ENCODE assay signal across 3 cellular contexts in the genomic region with DNA sequence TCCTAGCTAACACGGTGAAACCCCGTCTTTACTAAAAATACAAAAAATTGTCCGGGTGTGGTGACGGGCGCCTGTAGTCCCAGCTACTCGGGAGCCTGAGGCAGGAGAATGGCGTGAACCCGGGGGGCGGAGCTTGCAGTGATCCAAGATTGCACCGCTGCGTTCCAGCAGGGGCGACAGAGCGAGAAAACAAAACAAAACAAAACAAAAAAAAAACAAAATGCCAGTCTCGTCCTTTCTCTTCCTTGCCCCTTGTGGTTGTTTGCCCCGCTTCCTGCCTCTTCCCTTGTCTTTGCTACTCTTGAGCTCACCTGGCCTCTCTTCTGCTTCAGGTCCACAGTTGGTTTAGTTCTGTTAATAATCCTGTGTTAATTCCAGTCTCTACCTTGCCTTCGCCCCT.
TF ChIP-seq lines count a peak whose summit lies in the region.

No MANE protein-coding gene starts in this region.

TF ChIP-seq in GM23338, 12 proteins besides CTCF, POLR2A, EP300 and RAD21 (continues in another document):
- TF ChIP-seq EZH2 (IDR thresholded peaks at IDR 0.05; ENCODE audit: low read depth, unreplicated experiment) (no peak), STAT1 (IDR thresholded peaks at IDR 0.05; ENCODE audit: unreplicated experiment) (no peak), ETS1 (IDR thresholded peaks at IDR 0.05) (no peak), EZH2phosphoT487 (IDR thresholded peaks at IDR 0.05; ENCODE audit: unreplicated experiment) (no peak), ZNF114 (CRISPR knock-in tag; IDR thresholded peaks at IDR 0.05) (no peak), JUNB (IDR thresholded peaks at IDR 0.05; ENCODE audit: unreplicated experiment) (no peak)
- TF ChIP-seq, protein P1, sequence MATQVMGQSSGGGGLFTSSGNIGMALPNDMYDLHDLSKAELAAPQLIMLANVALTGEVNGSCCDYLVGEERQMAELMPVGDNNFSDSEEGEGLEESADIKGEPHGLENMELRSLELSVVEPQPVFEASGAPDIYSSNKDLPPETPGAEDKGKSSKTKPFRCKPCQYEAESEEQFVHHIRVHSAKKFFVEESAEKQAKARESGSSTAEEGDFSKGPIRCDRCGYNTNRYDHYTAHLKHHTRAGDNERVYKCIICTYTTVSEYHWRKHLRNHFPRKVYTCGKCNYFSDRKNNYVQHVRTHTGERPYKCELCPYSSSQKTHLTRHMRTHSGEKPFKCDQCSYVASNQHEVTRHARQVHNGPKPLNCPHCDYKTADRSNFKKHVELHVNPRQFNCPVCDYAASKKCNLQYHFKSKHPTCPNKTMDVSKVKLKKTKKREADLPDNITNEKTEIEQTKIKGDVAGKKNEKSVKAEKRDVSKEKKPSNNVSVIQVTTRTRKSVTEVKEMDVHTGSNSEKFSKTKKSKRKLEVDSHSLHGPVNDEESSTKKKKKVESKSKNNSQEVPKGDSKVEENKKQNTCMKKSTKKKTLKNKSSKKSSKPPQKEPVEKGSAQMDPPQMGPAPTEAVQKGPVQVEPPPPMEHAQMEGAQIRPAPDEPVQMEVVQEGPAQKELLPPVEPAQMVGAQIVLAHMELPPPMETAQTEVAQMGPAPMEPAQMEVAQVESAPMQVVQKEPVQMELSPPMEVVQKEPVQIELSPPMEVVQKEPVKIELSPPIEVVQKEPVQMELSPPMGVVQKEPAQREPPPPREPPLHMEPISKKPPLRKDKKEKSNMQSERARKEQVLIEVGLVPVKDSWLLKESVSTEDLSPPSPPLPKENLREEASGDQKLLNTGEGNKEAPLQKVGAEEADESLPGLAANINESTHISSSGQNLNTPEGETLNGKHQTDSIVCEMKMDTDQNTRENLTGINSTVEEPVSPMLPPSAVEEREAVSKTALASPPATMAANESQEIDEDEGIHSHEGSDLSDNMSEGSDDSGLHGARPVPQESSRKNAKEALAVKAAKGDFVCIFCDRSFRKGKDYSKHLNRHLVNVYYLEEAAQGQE (IDR thresholded peaks at IDR 0.05; ENCODE audit: unreplicated experiment) = no peak

TF ChIP-seq in WTC11, 78 proteins besides CTCF, POLR2A, EP300 and RAD21:
- TF ChIP-seq ERG (CRISPR knock-in tag; IDR thresholded peaks at IDR 0.05) = no peak

TF ChIP-seq in K562, 482 proteins besides CTCF, POLR2A, EP300 and RAD21 (continues in another document):
- TF ChIP-seq ZNF512 (tag; IDR thresholded peaks at IDR 0.05) = peak; percentile 45; the same call in 1 of the 2 replicates
- TF ChIP-seq ELF2 (CRISPR knock-in tag; IDR thresholded peaks at IDR 0.05) = no peak
- no peak for TF ChIP-seq SNIP1 (IDR thresholded peaks at IDR 0.05; ENCODE audit: low read depth)
- no peak for TF ChIP-seq ZNF146 (CRISPR knock-in tag; IDR thresholded peaks at IDR 0.05; ENCODE audit: unreplicated experiment)
- peak; percentile 77; the same call in 1 of the 2 replicates for TF ChIP-seq SMARCC2 (IDR thresholded peaks at IDR 0.05; ENCODE audit: low read depth)
- TF ChIP-seq THRB (CRISPR knock-in tag; conservative IDR thresholded peaks at IDR 0.05) = no peak
- TF ChIP-seq NELFE (IDR thresholded peaks at IDR 0.05; ENCODE audit: insufficient read depth, insufficient read length) = no peak
- TF ChIP-seq CTBP1 (IDR thresholded peaks at IDR 0.05; ENCODE audit: borderline replicate concordance) = peak; percentile 22; the same call in 1 of the 2 replicates
- TF ChIP-seq BRD9 (IDR thresholded peaks at IDR 0.05; ENCODE audit: low read depth, partially characterized antibody) = peak; percentile 29
- 0 out of 2 replicates have a peak, but pooled peaks have one; percentile 51 for TF ChIP-seq ARID2 (IDR thresholded peaks at IDR 0.05)
- no peak for TF ChIP-seq MCM5 (IDR thresholded peaks at IDR 0.05; ENCODE audit: low read depth)
- no peak for TF ChIP-seq NR2F6 (CRISPR knock-in tag; IDR thresholded peaks at IDR 0.05)
- TF ChIP-seq ETV6 (IDR thresholded peaks at IDR 0.05; ENCODE audit: borderline replicate concordance in 1 of 2, low read depth in 2 of 2, low read length in 1 of 2) = no peak
- TF ChIP-seq ETV6 (CRISPR knock-in tag; IDR thresholded peaks at IDR 0.05; ENCODE audit: borderline replicate concordance) = no peak
- no peak for TF ChIP-seq ASH1L (IDR thresholded peaks at IDR 0.05; ENCODE audit: borderline replicate concordance, low read depth, partially characterized antibody)
- TF ChIP-seq, protein P2, sequence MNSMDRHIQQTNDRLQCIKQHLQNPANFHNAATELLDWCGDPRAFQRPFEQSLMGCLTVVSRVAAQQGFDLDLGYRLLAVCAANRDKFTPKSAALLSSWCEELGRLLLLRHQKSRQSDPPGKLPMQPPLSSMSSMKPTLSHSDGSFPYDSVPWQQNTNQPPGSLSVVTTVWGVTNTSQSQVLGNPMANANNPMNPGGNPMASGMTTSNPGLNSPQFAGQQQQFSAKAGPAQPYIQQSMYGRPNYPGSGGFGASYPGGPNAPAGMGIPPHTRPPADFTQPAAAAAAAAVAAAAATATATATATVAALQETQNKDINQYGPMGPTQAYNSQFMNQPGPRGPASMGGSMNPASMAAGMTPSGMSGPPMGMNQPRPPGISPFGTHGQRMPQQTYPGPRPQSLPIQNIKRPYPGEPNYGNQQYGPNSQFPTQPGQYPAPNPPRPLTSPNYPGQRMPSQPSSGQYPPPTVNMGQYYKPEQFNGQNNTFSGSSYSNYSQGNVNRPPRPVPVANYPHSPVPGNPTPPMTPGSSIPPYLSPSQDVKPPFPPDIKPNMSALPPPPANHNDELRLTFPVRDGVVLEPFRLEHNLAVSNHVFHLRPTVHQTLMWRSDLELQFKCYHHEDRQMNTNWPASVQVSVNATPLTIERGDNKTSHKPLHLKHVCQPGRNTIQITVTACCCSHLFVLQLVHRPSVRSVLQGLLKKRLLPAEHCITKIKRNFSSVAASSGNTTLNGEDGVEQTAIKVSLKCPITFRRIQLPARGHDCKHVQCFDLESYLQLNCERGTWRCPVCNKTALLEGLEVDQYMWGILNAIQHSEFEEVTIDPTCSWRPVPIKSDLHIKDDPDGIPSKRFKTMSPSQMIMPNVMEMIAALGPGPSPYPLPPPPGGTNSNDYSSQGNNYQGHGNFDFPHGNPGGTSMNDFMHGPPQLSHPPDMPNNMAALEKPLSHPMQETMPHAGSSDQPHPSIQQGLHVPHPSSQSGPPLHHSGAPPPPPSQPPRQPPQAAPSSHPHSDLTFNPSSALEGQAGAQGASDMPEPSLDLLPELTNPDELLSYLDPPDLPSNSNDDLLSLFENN (IDR thresholded peaks at IDR 0.05; ENCODE audit: low read depth in 2 of 2, low read length in 2 of 2) = no peak
- TF ChIP-seq DIDO1 (tag; IDR thresholded peaks at IDR 0.05; ENCODE audit: low read depth) = 0 out of 2 replicates have a peak, but pooled peaks have one; percentile 30
- TF ChIP-seq, protein P3, sequence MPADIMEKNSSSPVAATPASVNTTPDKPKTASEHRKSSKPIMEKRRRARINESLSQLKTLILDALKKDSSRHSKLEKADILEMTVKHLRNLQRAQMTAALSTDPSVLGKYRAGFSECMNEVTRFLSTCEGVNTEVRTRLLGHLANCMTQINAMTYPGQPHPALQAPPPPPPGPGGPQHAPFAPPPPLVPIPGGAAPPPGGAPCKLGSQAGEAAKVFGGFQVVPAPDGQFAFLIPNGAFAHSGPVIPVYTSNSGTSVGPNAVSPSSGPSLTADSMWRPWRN (IDR thresholded peaks at IDR 0.05; ENCODE audit: low read depth) = no peak
- TF ChIP-seq SMARCE1 (IDR thresholded peaks at IDR 0.05) = peak; percentile 83
- TF ChIP-seq MCM3 (IDR thresholded peaks at IDR 0.05) = no peak
- TF ChIP-seq, protein P4, sequence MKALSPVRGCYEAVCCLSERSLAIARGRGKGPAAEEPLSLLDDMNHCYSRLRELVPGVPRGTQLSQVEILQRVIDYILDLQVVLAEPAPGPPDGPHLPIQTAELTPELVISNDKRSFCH (CRISPR knock-in tag; IDR thresholded peaks at IDR 0.05) = no peak
- TF ChIP-seq, protein P4 (tag; IDR thresholded peaks at IDR 0.05) = no peak
- TF ChIP-seq ZNF384 (IDR thresholded peaks at IDR 0.05; ENCODE audit: low read depth, low read length) = 0 out of 2 replicates have a peak, but pooled peaks have one; percentile 38
- TF ChIP-seq MIER1 (IDR thresholded peaks at IDR 0.05; ENCODE audit: low read depth) = no peak
- TF ChIP-seq, protein P5, sequence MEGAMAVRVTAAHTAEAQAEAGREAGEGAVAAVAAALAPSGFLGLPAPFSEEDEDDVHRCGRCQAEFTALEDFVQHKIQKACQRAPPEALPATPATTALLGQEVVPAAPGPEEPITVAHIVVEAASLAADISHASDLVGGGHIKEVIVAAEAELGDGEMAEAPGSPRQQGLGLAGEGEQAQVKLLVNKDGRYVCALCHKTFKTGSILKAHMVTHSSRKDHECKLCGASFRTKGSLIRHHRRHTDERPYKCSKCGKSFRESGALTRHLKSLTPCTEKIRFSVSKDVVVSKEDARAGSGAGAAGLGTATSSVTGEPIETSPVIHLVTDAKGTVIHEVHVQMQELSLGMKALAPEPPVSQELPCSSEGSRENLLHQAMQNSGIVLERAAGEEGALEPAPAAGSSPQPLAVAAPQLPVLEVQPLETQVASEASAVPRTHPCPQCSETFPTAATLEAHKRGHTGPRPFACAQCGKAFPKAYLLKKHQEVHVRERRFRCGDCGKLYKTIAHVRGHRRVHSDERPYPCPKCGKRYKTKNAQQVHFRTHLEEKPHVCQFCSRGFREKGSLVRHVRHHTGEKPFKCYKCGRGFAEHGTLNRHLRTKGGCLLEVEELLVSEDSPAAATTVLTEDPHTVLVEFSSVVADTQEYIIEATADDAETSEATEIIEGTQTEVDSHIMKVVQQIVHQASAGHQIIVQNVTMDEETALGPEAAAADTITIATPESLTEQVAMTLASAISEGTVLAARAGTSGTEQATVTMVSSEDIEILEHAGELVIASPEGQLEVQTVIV (CRISPR knock-in tag; IDR thresholded peaks at IDR 0.05; ENCODE audit: borderline replicate concordance) = no peak
- no peak for TF ChIP-seq ZKSCAN1 (IDR thresholded peaks at IDR 0.05; ENCODE audit: low read depth, low read length)
- no peak for TF ChIP-seq SAP30 (IDR thresholded peaks at IDR 0.05; ENCODE audit: borderline replicate concordance, insufficient read depth, low read depth, low read length, poor library complexity, severe bottlenecking)
